ENCODE assay signal across 26 cellular contexts in the genomic region with DNA sequence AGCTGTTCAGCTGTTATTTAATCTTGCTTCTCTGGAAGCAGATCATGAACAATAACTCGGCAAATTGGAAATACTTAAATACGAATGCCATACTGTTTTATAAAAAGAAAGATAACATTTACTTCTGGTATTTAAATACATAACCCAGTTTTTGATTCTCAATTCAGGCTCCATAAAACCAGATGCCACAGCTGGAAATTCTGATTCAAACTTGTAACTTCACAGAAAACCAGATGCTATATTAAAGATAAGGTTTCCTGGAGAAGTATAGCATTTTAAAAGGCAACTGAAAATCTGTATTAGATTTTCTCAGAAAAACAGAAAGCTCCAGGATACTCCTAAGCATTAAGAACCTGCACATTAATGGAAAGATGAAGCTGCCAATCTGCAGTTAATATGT.
"Had no signal": no experiment of that assay in that cellular context is flagged by ENCODE, and none has a peak within 500 bp of the region (broad histone marks: within the 10 kb centered on the region; RNA-seq: fewer than 3 reads in every experiment).

No MANE protein-coding gene starts in this region.

- DNase-seq: dermis blood vessel endothelial cell; effector memory CD4-positive, alpha-beta T cell; foreskin fibroblast; gastrocnemius medialis; head of caudate nucleus; kidney; natural killer cell; occipital lobe; ovary; posterior cingulate gyrus; psoas muscle; right cardiac atrium; sigmoid colon; stimulated activated CD4-positive, alpha-beta T cell treated with anti-CD3 and anti-CD28 coated beads, Interleukin-1b, Interleukin-23, amount 100 ng/mL, for 48 hours; stimulated activated CD4-positive, alpha-beta T cell treated with anti-CD3 and anti-CD28 coated beads, Interleukin-4, amount 100 ng/mL, for 1 hour; stimulated activated CD8-positive, alpha-beta memory T cell treated with anti-CD3 and anti-CD28 coated beads, Interleukin-4, amount 100 ng/mL, for 48 hours; stimulated activated naive CD4-positive, alpha-beta T cell; stimulated activated naive CD8-positive, alpha-beta T cell treated with anti-CD3 and anti-CD28 coated beads, Interleukin-15, amount 100 ng/mL, for 72 hours; transverse colon; upper lobe of right lung; uterus had no signal

- H3K27ac ChIP-seq: coronary artery, gastrocnemius medialis, hepatocyte, ovary, psoas muscle, sigmoid colon, suprapubic skin, transverse colon, upper lobe of right lung had no signal

- FAIRE-seq: kidney had no signal

- H2AFZ ChIP-seq: hepatocyte had no signal

- H3K4me1 ChIP-seq: gastrocnemius medialis, psoas muscle, uterus had no signal

- H3K4me3 ChIP-seq: coronary artery, gastrocnemius medialis, hepatocyte, lung, ovary, psoas muscle, sigmoid colon, suprapubic skin, transverse colon, upper lobe of right lung, uterus had no signal

- H3K27me3 ChIP-seq: gastrocnemius medialis, hepatocyte, ovary, sigmoid colon, suprapubic skin, transverse colon, upper lobe of right lung, uterus had no signal

- H3K36me3 ChIP-seq: gastrocnemius medialis, ovary, sigmoid colon, suprapubic skin, transverse colon, upper lobe of right lung, uterus had no signal

- H3K9me3 ChIP-seq: gastrocnemius medialis, ovary, psoas muscle, sigmoid colon, suprapubic skin, transverse colon, upper lobe of right lung, uterus had no signal

- ATAC-seq: gastrocnemius medialis; left lobe of liver; natural killer cell; psoas muscle; right cardiac atrium; stimulated activated naive CD8-positive, alpha-beta T cell treated with anti-CD3 and anti-CD28 coated beads, Interleukin-15, amount 100 ng/mL, for 72 hours; upper lobe of right lung had no signal
